In genomic region chr6:108175592-108176279, GRCh38 we compare ENCODE assay signal across 10 cellular contexts. TPM values are rescaled to one million over a fixed set of nuclear protein-coding genes. Genes with fewer than 3 reads are reported as not detected.
DNase-seq lines count a peak whose midpoint lies in the region; ATAC-seq, FAIRE-seq and TF ChIP-seq lines count a peak whose summit lies in the region.
"Had no signal": no experiment of that assay in that cellular context is flagged by ENCODE, and none has a peak within 500 bp of the region (broad histone marks: within the 10 kb centered on the region; RNA-seq: fewer than 3 reads in every experiment).

No MANE protein-coding gene starts in this region.

- intact Hi-C loops in activated CD8-positive, alpha-beta T cell treated with anti-CD3 and anti-CD28 coated beads for 36 hours (cut with micrococcal nuclease), result no loop called here
- intact Hi-C loops in kidney (cut with DNase I), result no loop called here

- ATAC-seq in activated T-cell treated with anti-CD3 and anti-CD28 coated beads, Interleukin-2, amount 50 U/mL, for 4 hours, result no peak
- ATAC-seq in activated CD8-positive, alpha-beta T cell treated with anti-CD3 and anti-CD28 coated beads for 36 hours, result no peak
- ATAC-seq in GM18907 (IDR thresholded peaks at IDR 0.05; ENCODE audit: unreplicated experiment) (no peak), GM19467 (IDR thresholded peaks at IDR 0.05; ENCODE audit: unreplicated experiment) (no peak)

- no peak overlapping the region for H3K9ac ChIP-seq in kidney (ENCODE audit: low read length in 2 of 2)
- no peak overlapping the region for H3K9ac ChIP-seq in stomach smooth muscle (ENCODE audit: low read length in 2 of 2)

- no peaks in the 10 kb centered on the region for H3K9me3 Mint-ChIP-seq in activated T-cell treated with anti-CD3 and anti-CD28 coated beads, Interleukin-2, amount 50 U/mL, for 4 hours
- no peaks in the 10 kb centered on the region for H3K9me3 Mint-ChIP-seq in activated CD8-positive, alpha-beta T cell treated with anti-CD3 and anti-CD28 coated beads for 36 hours
- H3K9me3 Mint-ChIP-seq: CD4-positive, alpha-beta T cell had no signal

- H3K4me1 ChIP-seq in kidney (ENCODE audit: control insufficient read depth in 1 of 2, insufficient read depth in 1 of 2, low read depth in 1 of 2, low read length in 2 of 2) (peaks cover 0 to 8% of the 10 kb centered on the region in 2 donors), stomach smooth muscle (ENCODE audit: control insufficient read depth, insufficient read depth, low read length) (peaks cover 15% of the 10 kb centered on the region)

- TF ChIP-seq CTCF in activated CD8-positive, alpha-beta T cell treated with anti-CD3 and anti-CD28 coated beads for 36 hours (IDR thresholded peaks at IDR 0.05), result no peak
- peak; percentile 26 for TF ChIP-seq CTCF in kidney (IDR thresholded peaks at IDR 0.05; ENCODE audit: borderline replicate concordance, extremely low read depth, insufficient read depth)

- no peaks in the 10 kb centered on the region for H3K36me3 Mint-ChIP-seq in activated T-cell treated with anti-CD3 and anti-CD28 coated beads, Interleukin-2, amount 50 U/mL, for 4 hours (ENCODE audit: insufficient read depth)
- no peaks in the 10 kb centered on the region for H3K36me3 Mint-ChIP-seq in activated CD8-positive, alpha-beta T cell treated with anti-CD3 and anti-CD28 coated beads for 36 hours (ENCODE audit: low read depth)

- FAIRE-seq in kidney (lab: Jason Lieb, UNC), result no peak

- CTCF ChIA-PET in activated CD8-positive, alpha-beta T cell treated with anti-CD3 and anti-CD28 coated beads for 36 hours (lab: Charles Lee), result interaction anchor here (0.6 to 2.1 kb wide), 4 partner anchors 8 to 316 kb away, joined by 3 to 5 read pairs (median 4); no protein-coding TSS in a partner anchor

- peaks cover 27% of the 10 kb centered on the region for H3K4me1 Mint-ChIP-seq in activated T-cell treated with anti-CD3 and anti-CD28 coated beads, Interleukin-2, amount 50 U/mL, for 4 hours (ENCODE audit: low read depth)
- peaks cover 21% of the 10 kb centered on the region for H3K4me1 Mint-ChIP-seq in activated CD8-positive, alpha-beta T cell treated with anti-CD3 and anti-CD28 coated beads for 36 hours (ENCODE audit: low read depth)

- H3K4me3 ChIP-seq in kidney (ENCODE audit: low read length in 2 of 2) (peak overlapping the region in 1 of 2 donors; percentile 41), stomach smooth muscle (ENCODE audit: low read length in 2 of 2) (peak overlapping the region; percentile 3 to 47)
- H3K4me3 ChIP-seq: HAP-1 had no signal

- no peak overlapping the region for H3K27ac Mint-ChIP-seq in activated CD8-positive, alpha-beta T cell treated with anti-CD3 and anti-CD28 coated beads for 36 hours
- H3K27ac Mint-ChIP-seq: CD4-positive, alpha-beta T cell had no signal

- H3K27ac ChIP-seq in kidney (ENCODE audit: low read depth in 2 of 2, low read length in 2 of 2) (no peak overlapping the region), stomach smooth muscle (ENCODE audit: low read length) (no peak overlapping the region)

- H3K9me3 ChIP-seq in kidney (ENCODE audit: control insufficient read depth in 1 of 2, low read length in 2 of 2) (no peaks in the 10 kb centered on the region), stomach smooth muscle (ENCODE audit: control insufficient read depth in 2 of 2, low read length in 2 of 2) (no peaks in the 10 kb centered on the region)
- H3K9me3 ChIP-seq: HAP-1 had no signal

- H3K27me3 ChIP-seq in stomach smooth muscle (ENCODE audit: control insufficient read depth in 1 of 2, insufficient read depth in 2 of 2, low read length in 2 of 2), result peaks cover 59 to 65% of the 10 kb centered on the region in 2 donors

- no peak for DNase-seq in activated T-cell treated with anti-CD3 and anti-CD28 coated beads, Interleukin-2, amount 50 U/mL, for 4 hours
- DNase-seq in activated T-cell treated with anti-CD3 and anti-CD28 coated beads for 4 hours (no peak), kidney (no peak), middle frontal gyrus (ENCODE audit: extremely low spot score, low spot score) (no peak)
- DNase-seq in activated CD8-positive, alpha-beta T cell treated with anti-CD3 and anti-CD28 coated beads for 36 hours, result peak; percentile 21
- DNase-seq: CD4-positive, alpha-beta T cell had no signal

- H3K27me3 Mint-ChIP-seq in activated T-cell treated with anti-CD3 and anti-CD28 coated beads, Interleukin-2, amount 50 U/mL, for 4 hours (ENCODE audit: low read depth), result peaks cover 83% of the 10 kb centered on the region
- H3K27me3 Mint-ChIP-seq in activated CD8-positive, alpha-beta T cell treated with anti-CD3 and anti-CD28 coated beads for 36 hours, result peaks cover 79% of the 10 kb centered on the region

- H3K36me3 ChIP-seq in kidney (ENCODE audit: control insufficient read depth in 1 of 2, insufficient read depth in 2 of 2, low read length in 2 of 2) (no peaks in the 10 kb centered on the region), stomach smooth muscle (ENCODE audit: control insufficient read depth in 2 of 2, insufficient read depth in 2 of 2, low read length in 2 of 2) (no peaks in the 10 kb centered on the region)
- H3K36me3 ChIP-seq: HAP-1 had no signal

- peak overlapping the region; percentile 16 for H3K4me3 Mint-ChIP-seq in activated T-cell treated with anti-CD3 and anti-CD28 coated beads, Interleukin-2, amount 50 U/mL, for 4 hours
- H3K4me3 Mint-ChIP-seq in activated CD8-positive, alpha-beta T cell treated with anti-CD3 and anti-CD28 coated beads for 36 hours, result peak overlapping the region; percentile 26

- POLR2A ChIA-PET in activated CD8-positive, alpha-beta T cell treated with anti-CD3 and anti-CD28 coated beads for 36 hours (lab: Charles Lee), result interaction anchor here (0.5 to 1.3 kb wide), 3 partner anchors 11 to 86 kb away, joined by 3 to 4 read pairs (median 3); partner anchors contain the start of gene NR2E1

RNA-seq across cellular contexts. Expression of gene NR2E1, which starts 9.9 kb away (rescaled TPM):
- total RNA-seq in activated T-cell treated with anti-CD3 and anti-CD28 coated beads, Interleukin-2, amount 50 U/mL, for 4 hours, result not detected
- total RNA-seq in activated CD8-positive, alpha-beta T cell treated with anti-CD3 and anti-CD28 coated beads for 36 hours, result not detected
- total RNA-seq in kidney, result not detected
- polyA plus RNA-seq in kidney (ENCODE audit: insufficient read depth, low read depth, low replicate concordance), result not detected
- total RNA-seq: CD4-positive, alpha-beta T cell had no signal
